ENCODE assay signal across 1 cellular context in genomic region chr19:7098701-7099596, GRCh38.
TF ChIP-seq lines count a peak whose summit lies in the region.

No MANE protein-coding gene starts in this region.

TF ChIP-seq in HepG2, 621 proteins besides CTCF, POLR2A, EP300 and RAD21 (continued from another document and continues in another):
- no peak for TF ChIP-seq ARID3A (IDR thresholded peaks at IDR 0.05; ENCODE audit: low read depth, low read length)
- no peak for TF ChIP-seq CBX5 (CRISPR knock-in tag; IDR thresholded peaks at IDR 0.05; ENCODE audit: borderline replicate concordance)
- TF ChIP-seq SAP130 (CRISPR knock-in tag; IDR thresholded peaks at IDR 0.05; ENCODE audit: low read depth): peak; percentile 44
- TF ChIP-seq HOMEZ (CRISPR knock-in tag; IDR thresholded peaks at IDR 0.05; ENCODE audit: low read depth): no peak
- no peak for TF ChIP-seq ZFAT (CRISPR knock-in tag; conservative IDR thresholded peaks at IDR 0.05)
- peak; percentile 50; the same call in 1 of the 2 replicates for TF ChIP-seq BRD4 (CRISPR knock-in tag; IDR thresholded peaks at IDR 0.05)
- TF ChIP-seq NFYC (CRISPR knock-in tag; IDR thresholded peaks at IDR 0.05): no peak; the same call in 1 of the 2 replicates
- TF ChIP-seq CREB1 (IDR thresholded peaks at IDR 0.05): no peak
- TF ChIP-seq CREB1 (CRISPR knock-in tag; IDR thresholded peaks at IDR 0.05): no peak
- 0 out of 2 replicates have a peak, but pooled peaks have one; percentile 27 for TF ChIP-seq ZMYM3 (CRISPR knock-in tag; IDR thresholded peaks at IDR 0.05)
- no peak for TF ChIP-seq IKZF4 (CRISPR knock-in tag; IDR thresholded peaks at IDR 0.05; ENCODE audit: borderline replicate concordance, low read depth, not compliant biosample characterization)
- peak; percentile 50; the same call in 1 of the 2 replicates for TF ChIP-seq MAX (IDR thresholded peaks at IDR 0.05)
- no peak for TF ChIP-seq ZNF773 (CRISPR knock-in tag; IDR thresholded peaks at IDR 0.05; ENCODE audit: borderline replicate concordance)
- TF ChIP-seq ZNF225 (CRISPR knock-in tag; IDR thresholded peaks at IDR 0.05): 0 out of 2 replicates have a peak, but pooled peaks have one; percentile 37
- TF ChIP-seq NFE2L1 (CRISPR knock-in tag; IDR thresholded peaks at IDR 0.05; ENCODE audit: borderline replicate concordance): no peak
- no peak for TF ChIP-seq HINFP (CRISPR knock-in tag; IDR thresholded peaks at IDR 0.05; ENCODE audit: low read depth)
- TF ChIP-seq ZFP41 (CRISPR knock-in tag; IDR thresholded peaks at IDR 0.05; ENCODE audit: borderline replicate concordance): no peak
- no peak; the same call in 1 of the 2 replicates for TF ChIP-seq CBFB (CRISPR knock-in tag; IDR thresholded peaks at IDR 0.05)
- no peak for TF ChIP-seq ATF7 (IDR thresholded peaks at IDR 0.05)
- TF ChIP-seq ATF7 (CRISPR knock-in tag; IDR thresholded peaks at IDR 0.05): no peak
- no peak for TF ChIP-seq FOXK2 (IDR thresholded peaks at IDR 0.05)
- TF ChIP-seq AFF4 (CRISPR knock-in tag; IDR thresholded peaks at IDR 0.05): no peak
- TF ChIP-seq SMAD1 (CRISPR knock-in tag; IDR thresholded peaks at IDR 0.05; ENCODE audit: borderline replicate concordance, low read depth): no peak
- no peak for TF ChIP-seq CREB3 (CRISPR knock-in tag; IDR thresholded peaks at IDR 0.05)
- TF ChIP-seq ZSCAN25 (CRISPR knock-in tag; IDR thresholded peaks at IDR 0.05): 0 out of 2 replicates have a peak, but pooled peaks have one; percentile 31
- TF ChIP-seq HDAC6 (IDR thresholded peaks at IDR 0.05; ENCODE audit: low read depth, low read length): no peak
- no peak; the same call in 1 of the 2 replicates for TF ChIP-seq MEF2D (CRISPR knock-in tag; IDR thresholded peaks at IDR 0.05)
- no peak for TF ChIP-seq ZNF761 (CRISPR knock-in tag; conservative IDR thresholded peaks at IDR 0.05)
- TF ChIP-seq MEIS1 (CRISPR knock-in tag; IDR thresholded peaks at IDR 0.05; ENCODE audit: borderline replicate concordance): no peak
- TF ChIP-seq PLRG1 (conservative IDR thresholded peaks at IDR 0.05): no peak
- TF ChIP-seq ZNF281 (CRISPR knock-in tag; IDR thresholded peaks at IDR 0.05; ENCODE audit: borderline replicate concordance): no peak
- TF ChIP-seq SMAD3 (CRISPR knock-in tag; IDR thresholded peaks at IDR 0.05): 0 out of 2 replicates have a peak, but pooled peaks have one; percentile 14
- TF ChIP-seq ZNF839 (CRISPR knock-in tag; IDR thresholded peaks at IDR 0.05; ENCODE audit: borderline replicate concordance): no peak
- TF ChIP-seq HNRNPH1 (optimal IDR thresholded peaks at IDR 0.05; ENCODE audit: low read depth, low read length): no peak
- TF ChIP-seq ZC3H13 (CRISPR knock-in tag; IDR thresholded peaks at IDR 0.05): peak; percentile 79
- TF ChIP-seq PHB2 (IDR thresholded peaks at IDR 0.05; ENCODE audit: partially characterized antibody): no peak
- no peak for TF ChIP-seq CREBL2 (CRISPR knock-in tag; IDR thresholded peaks at IDR 0.05; ENCODE audit: borderline replicate concordance)
- TF ChIP-seq FOXK1 (CRISPR knock-in tag; IDR thresholded peaks at IDR 0.05; ENCODE audit: borderline replicate concordance, low read depth): 0 out of 2 replicates have a peak, but pooled peaks have one; percentile 9
- TF ChIP-seq NFYB (CRISPR knock-in tag; IDR thresholded peaks at IDR 0.05): no peak
- no peak for TF ChIP-seq ZNF639 (CRISPR knock-in tag; conservative IDR thresholded peaks at IDR 0.05)
- no peak for TF ChIP-seq SIX1 (CRISPR knock-in tag; IDR thresholded peaks at IDR 0.05; ENCODE audit: borderline replicate concordance)
- TF ChIP-seq IRF1 (CRISPR knock-in tag; IDR thresholded peaks at IDR 0.05; ENCODE audit: low read depth): no peak
- TF ChIP-seq ZNF382 (CRISPR knock-in tag; IDR thresholded peaks at IDR 0.05; ENCODE audit: borderline replicate concordance): no peak
- no peak for TF ChIP-seq MLXIP (CRISPR knock-in tag; IDR thresholded peaks at IDR 0.05; ENCODE audit: borderline replicate concordance)
- no peak for TF ChIP-seq JDP2 (CRISPR knock-in tag; IDR thresholded peaks at IDR 0.05; ENCODE audit: borderline replicate concordance)
